Comparison of ENCODE assay signal across 1 cellular context in the genomic region with DNA sequence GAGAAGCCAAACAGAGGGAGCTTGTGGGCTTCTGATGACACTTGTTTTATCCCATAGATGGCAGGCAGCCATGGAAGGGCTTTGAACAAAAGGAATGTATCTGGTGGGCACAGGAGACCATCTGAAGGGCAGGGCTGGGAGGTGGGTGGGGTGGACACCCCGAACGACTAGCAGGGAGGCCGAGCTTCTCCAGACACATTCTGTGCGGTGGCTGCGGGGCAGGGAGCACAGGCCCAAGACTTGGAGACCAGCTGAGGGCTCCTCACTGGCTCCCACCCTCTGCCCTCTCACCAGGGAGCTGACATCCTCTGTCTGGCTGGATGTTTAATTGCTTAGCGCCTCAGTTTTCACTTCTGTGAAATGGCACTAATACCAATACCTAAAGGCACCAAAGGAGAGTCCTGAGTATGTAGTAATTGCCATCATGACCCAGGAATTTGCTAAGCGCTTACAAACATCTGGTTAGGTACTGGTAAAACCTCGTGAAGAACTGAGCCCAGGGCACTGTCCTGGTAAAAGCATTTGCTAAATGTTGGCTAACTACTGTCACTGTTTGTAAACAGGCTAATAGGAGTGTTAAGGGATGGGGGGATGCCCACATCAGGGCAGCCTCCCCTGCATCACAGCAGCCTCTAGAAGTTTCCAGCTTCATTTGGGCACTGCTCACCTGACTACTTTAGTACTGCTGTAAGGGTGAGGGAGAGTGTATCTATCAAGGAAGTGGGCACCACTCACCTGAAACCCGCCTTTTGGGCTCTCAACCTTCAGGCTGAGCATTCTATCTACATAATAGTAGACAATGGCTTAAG.
TF ChIP-seq lines count a peak whose summit lies in the region.

No MANE protein-coding gene starts in this region.

TF ChIP-seq in H1, 55 proteins besides CTCF, POLR2A, EP300 and RAD21:
- TF ChIP-seq POU5F1 (IDR thresholded peaks at IDR 0.05; ENCODE audit: low read depth, low read length) (no peak), POLR2AphosphoS5 (IDR thresholded peaks at IDR 0.05; ENCODE audit: low read depth, low read length) (no peak), TAF1 (IDR thresholded peaks at IDR 0.05; ENCODE audit: low read depth, low read length) (no peak), TEAD4 (IDR thresholded peaks at IDR 0.05; ENCODE audit: low read depth, low read length) (no peak), TAF7 (optimal IDR thresholded peaks at IDR 0.05; ENCODE audit: borderline replicate concordance, low read depth, low read length) (no peak), CTBP2 (IDR thresholded peaks at IDR 0.05; ENCODE audit: borderline replicate concordance, insufficient read depth, insufficient read length, low read length) (no peak), HDAC6 (IDR thresholded peaks at IDR 0.05; ENCODE audit: low read depth, low read length) (no peak), RXRA (IDR thresholded peaks at IDR 0.05; ENCODE audit: insufficient read depth, low read depth, low read length) (no peak), TBP (IDR thresholded peaks at IDR 0.05; ENCODE audit: low read depth, low read length) (no peak), GTF2F1 (IDR thresholded peaks at IDR 0.05; ENCODE audit: borderline replicate concordance, low read depth, low read length) (no peak), KDM1A (IDR thresholded peaks at IDR 0.05; ENCODE audit: borderline replicate concordance, low read length) (no peak), SP4 (IDR thresholded peaks at IDR 0.05; ENCODE audit: low read length) (no peak), RBBP5 (IDR thresholded peaks at IDR 0.05; ENCODE audit: borderline replicate concordance, low read depth, low read length) (no peak), CBX5 (IDR thresholded peaks at IDR 0.05; ENCODE audit: low read depth, low read length) (no peak), BCL11A (IDR thresholded peaks at IDR 0.05; ENCODE audit: low read depth in 2 of 2, low read length in 2 of 2) (no peak)
- TF ChIP-seq, protein P1, sequence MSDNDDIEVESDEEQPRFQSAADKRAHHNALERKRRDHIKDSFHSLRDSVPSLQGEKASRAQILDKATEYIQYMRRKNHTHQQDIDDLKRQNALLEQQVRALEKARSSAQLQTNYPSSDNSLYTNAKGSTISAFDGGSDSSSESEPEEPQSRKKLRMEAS (IDR thresholded peaks at IDR 0.05): no peak
- TF ChIP-seq, protein P2, sequence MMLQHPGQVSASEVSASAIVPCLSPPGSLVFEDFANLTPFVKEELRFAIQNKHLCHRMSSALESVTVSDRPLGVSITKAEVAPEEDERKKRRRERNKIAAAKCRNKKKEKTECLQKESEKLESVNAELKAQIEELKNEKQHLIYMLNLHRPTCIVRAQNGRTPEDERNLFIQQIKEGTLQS (IDR thresholded peaks at IDR 0.05; ENCODE audit: insufficient read depth, low read depth, low read length): no peak
